1 cellular context compared by ENCODE assay signal in genomic region chr12:27709932-27710591, GRCh38.
TF ChIP-seq lines count a peak whose summit lies in the region.

No MANE protein-coding gene starts in this region.

TF ChIP-seq in WTC11, 78 proteins besides CTCF, POLR2A, EP300 and RAD21 (continued from another document):
- TF ChIP-seq ARID4B (CRISPR knock-in tag; IDR thresholded peaks at IDR 0.05; ENCODE audit: borderline replicate concordance) (no peak), CBFB (CRISPR knock-in tag; IDR thresholded peaks at IDR 0.05; ENCODE audit: low read depth) (no peak), IRF2 (CRISPR knock-in tag; IDR thresholded peaks at IDR 0.05; ENCODE audit: borderline replicate concordance, low read depth) (no peak), ELF4 (CRISPR knock-in tag; IDR thresholded peaks at IDR 0.05; ENCODE audit: low read depth) (no peak), ZNF263 (CRISPR knock-in tag; IDR thresholded peaks at IDR 0.05; ENCODE audit: low read depth) (no peak), SOX15 (CRISPR knock-in tag; IDR thresholded peaks at IDR 0.05) (no peak)
